ENCODE assay signal across 2 cellular contexts in the genomic region with DNA sequence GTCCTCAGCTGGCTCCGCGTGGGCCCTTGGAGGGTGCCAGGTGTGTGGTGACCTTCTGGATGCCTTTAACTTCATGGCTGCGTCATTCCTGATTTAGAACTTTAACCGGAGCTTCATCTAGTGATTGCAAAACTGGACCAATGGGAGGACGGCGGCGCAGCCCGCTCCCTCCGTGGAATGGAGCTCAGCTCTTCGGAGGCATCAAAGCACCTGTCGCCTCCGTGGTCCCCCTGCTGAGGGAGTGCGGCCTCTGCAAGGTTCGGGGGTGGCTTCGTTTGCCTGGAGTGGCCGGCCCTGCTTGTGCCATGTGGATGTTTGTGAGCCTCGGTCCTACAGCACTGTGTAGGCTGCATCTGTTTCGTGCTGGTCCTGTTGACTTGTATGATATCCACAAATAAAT.
TF ChIP-seq lines count a peak whose summit lies in the region.

No MANE protein-coding gene starts in this region.

TF ChIP-seq in HepG2, 621 proteins besides CTCF, POLR2A, EP300 and RAD21:
- no peak for TF ChIP-seq MXD4 (CRISPR knock-in tag; IDR thresholded peaks at IDR 0.05)
- no peak for TF ChIP-seq CAMTA2 (CRISPR knock-in tag; IDR thresholded peaks at IDR 0.05; ENCODE audit: borderline replicate concordance)
- TF ChIP-seq AGO2 (optimal IDR thresholded peaks at IDR 0.05; ENCODE audit: low read depth, low read length) = peak; percentile 20
- peak; percentile 1 for TF ChIP-seq RBM22 (optimal IDR thresholded peaks at IDR 0.05; ENCODE audit: low read length)

TF ChIP-seq in K562, 482 proteins besides CTCF, POLR2A, EP300 and RAD21:
- no peak for TF ChIP-seq HDAC2 (IDR thresholded peaks at IDR 0.05)
- TF ChIP-seq FOXJ2 (tag; IDR thresholded peaks at IDR 0.05) = no peak
- TF ChIP-seq ZNF316 (IDR thresholded peaks at IDR 0.05) = no peak
- no peak for TF ChIP-seq SUPT5H (IDR thresholded peaks at IDR 0.05)
- TF ChIP-seq CHD1 (IDR thresholded peaks at IDR 0.05; ENCODE audit: low read length) = no peak
- 0 out of 2 replicates have a peak, but pooled peaks have one; percentile 1 for TF ChIP-seq MYNN (IDR thresholded peaks at IDR 0.05)
- no peak for TF ChIP-seq MYNN (CRISPR knock-in tag; IDR thresholded peaks at IDR 0.05)
- no peak for TF ChIP-seq KLF10 (CRISPR knock-in tag; IDR thresholded peaks at IDR 0.05)
- TF ChIP-seq NR2F6 (CRISPR knock-in tag; IDR thresholded peaks at IDR 0.05) = no peak
- TF ChIP-seq, protein P1, sequence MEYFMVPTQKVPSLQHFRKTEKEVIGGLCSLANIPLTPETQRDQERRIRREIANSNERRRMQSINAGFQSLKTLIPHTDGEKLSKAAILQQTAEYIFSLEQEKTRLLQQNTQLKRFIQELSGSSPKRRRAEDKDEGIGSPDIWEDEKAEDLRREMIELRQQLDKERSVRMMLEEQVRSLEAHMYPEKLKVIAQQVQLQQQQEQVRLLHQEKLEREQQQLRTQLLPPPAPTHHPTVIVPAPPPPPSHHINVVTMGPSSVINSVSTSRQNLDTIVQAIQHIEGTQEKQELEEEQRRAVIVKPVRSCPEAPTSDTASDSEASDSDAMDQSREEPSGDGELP (CRISPR knock-in tag; IDR thresholded peaks at IDR 0.05; ENCODE audit: borderline replicate concordance) = no peak
- TF ChIP-seq RBM22 (IDR thresholded peaks at IDR 0.05; ENCODE audit: low read depth, low read length, poor library complexity, severe bottlenecking) = peak; percentile 24
- TF ChIP-seq SRSF7 (optimal IDR thresholded peaks at IDR 0.05; ENCODE audit: low read depth, low read length) = no peak
- no peak for TF ChIP-seq PHTF2 (CRISPR knock-in tag; IDR thresholded peaks at IDR 0.05)
- no peak for TF ChIP-seq MAFK (IDR thresholded peaks at IDR 0.05; ENCODE audit: low read length)
- TF ChIP-seq ESRRA (IDR thresholded peaks at IDR 0.05; ENCODE audit: borderline replicate concordance, low read depth) = no peak
- TF ChIP-seq, protein P2, sequence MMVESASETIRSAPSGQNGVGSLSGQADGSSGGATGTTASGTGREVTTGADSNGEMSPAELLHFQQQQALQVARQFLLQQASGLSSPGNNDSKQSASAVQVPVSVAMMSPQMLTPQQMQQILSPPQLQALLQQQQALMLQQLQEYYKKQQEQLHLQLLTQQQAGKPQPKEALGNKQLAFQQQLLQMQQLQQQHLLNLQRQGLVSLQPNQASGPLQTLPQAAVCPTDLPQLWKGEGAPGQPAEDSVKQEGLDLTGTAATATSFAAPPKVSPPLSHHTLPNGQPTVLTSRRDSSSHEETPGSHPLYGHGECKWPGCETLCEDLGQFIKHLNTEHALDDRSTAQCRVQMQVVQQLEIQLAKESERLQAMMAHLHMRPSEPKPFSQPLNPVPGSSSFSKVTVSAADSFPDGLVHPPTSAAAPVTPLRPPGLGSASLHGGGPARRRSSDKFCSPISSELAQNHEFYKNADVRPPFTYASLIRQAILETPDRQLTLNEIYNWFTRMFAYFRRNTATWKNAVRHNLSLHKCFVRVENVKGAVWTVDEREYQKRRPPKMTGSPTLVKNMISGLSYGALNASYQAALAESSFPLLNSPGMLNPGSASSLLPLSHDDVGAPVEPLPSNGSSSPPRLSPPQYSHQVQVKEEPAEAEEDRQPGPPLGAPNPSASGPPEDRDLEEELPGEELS (CRISPR knock-in tag; IDR thresholded peaks at IDR 0.05; ENCODE audit: borderline replicate concordance) = no peak
- TF ChIP-seq ETV1 (tag; conservative IDR thresholded peaks at IDR 0.05; ENCODE audit: low read depth) = no peak
